17 cellular contexts compared by ENCODE assay signal in the genomic region with DNA sequence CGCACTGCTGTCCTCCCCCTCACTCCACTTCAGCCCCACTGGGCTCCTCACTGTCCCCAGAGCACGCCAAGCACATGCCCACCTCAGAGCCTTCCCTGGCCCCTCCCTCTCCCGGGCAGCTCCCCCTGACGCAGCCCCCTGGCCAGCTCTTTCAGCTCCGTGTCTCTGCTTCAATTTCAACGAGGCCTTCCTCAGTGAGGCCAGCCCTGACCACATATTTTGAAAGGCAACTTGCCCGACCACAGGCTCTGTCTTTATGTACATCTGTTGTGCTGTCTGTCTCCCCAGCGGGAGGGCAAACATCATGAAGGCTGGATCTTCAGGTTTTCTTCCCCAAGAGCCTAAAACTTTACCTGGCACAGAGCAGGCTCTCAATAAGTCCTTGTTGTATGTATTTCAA. TPM values are rescaled to one million over a fixed set of nuclear protein-coding genes. Genes with fewer than 3 reads are reported as not detected.
DNase-seq lines count a peak whose midpoint lies in the region; ATAC-seq and TF ChIP-seq lines count a peak whose summit lies in the region.
"Had no signal": no experiment of that assay in that cellular context is flagged by ENCODE, and none has a peak within 500 bp of the region (broad histone marks: within the 10 kb centered on the region; RNA-seq: fewer than 3 reads in every experiment).

No MANE protein-coding gene starts in this region.

- no peak overlapping the region for H3K23ac ChIP-seq in neuronal stem cell (ENCODE audit: low read depth, low read length, poor library complexity)

- H2AFZ ChIP-seq in neuronal stem cell (ENCODE audit: low read length), result peak overlapping the region; percentile 51
- no peak overlapping the region for H2AFZ ChIP-seq in PC-3 (ENCODE audit: low read length)

- H2BK5ac ChIP-seq in neuronal stem cell (ENCODE audit: low read length), result no peak overlapping the region

- H3K4me2 ChIP-seq in neuronal stem cell (ENCODE audit: insufficient read depth, low read length, poor library complexity, severe bottlenecking) (no peak overlapping the region), PC-3 (ENCODE audit: low read length) (no peak overlapping the region)

- peak overlapping the region; percentile 100 for H3K27ac ChIP-seq in cardiac muscle cell
- H3K27ac ChIP-seq in neuronal stem cell (replicated peaks; ENCODE audit: low read length), result no peak overlapping the region
- no peak overlapping the region for H3K27ac ChIP-seq in PC-3 (ENCODE audit: low read length)
- H3K27ac ChIP-seq: 22Rv1 had no signal

- no peak overlapping the region for H2BK12ac ChIP-seq in neuronal stem cell (ENCODE audit: low read length)

- H2BK15ac ChIP-seq in neuronal stem cell (ENCODE audit: low read length), result no peak overlapping the region

- no CpG with 5 or more reads among the region's 8 CpGs for WGBS in neuronal stem cell (ENCODE audit: extremely low coverage in 2 of 2, insufficient read length in 2 of 2, insufficient replicate concordance in 1 of 2), 2 donors

- POLR2A ChIA-PET in PC-3 (lab: Charles Lee; ENCODE audit: unreplicated experiment), result no interaction called here

- H2AK5ac ChIP-seq in neuronal stem cell (ENCODE audit: low read depth, low read length), result no peak overlapping the region

- H4K8ac ChIP-seq in neuronal stem cell (ENCODE audit: low read depth, low read length), result peak overlapping the region; percentile 58

- H3K4ac ChIP-seq in neuronal stem cell (ENCODE audit: low read length), result no peak overlapping the region

- H3K4me1 ChIP-seq in cardiac muscle cell (ENCODE audit: low read depth) (peaks cover 78% of the 10 kb centered on the region), neuronal stem cell (ENCODE audit: control insufficient read depth in 2 of 2, insufficient read depth in 1 of 2, low read depth in 1 of 2, low read length in 2 of 2) (peaks cover 0 to 14% of the 10 kb centered on the region in 2 donors), PC-3 (ENCODE audit: insufficient read depth, low read length) (no peaks in the 10 kb centered on the region)

- no peaks in the 10 kb centered on the region for H3K9me2 ChIP-seq in PC-3 (replicated peaks; ENCODE audit: low read length)

- no peak overlapping the region for H3K14ac ChIP-seq in neuronal stem cell (ENCODE audit: low read length)

- no peak for ATAC-seq in Right ventricle myocardium superior (ENCODE audit: poor library complexity)
- no peak for ATAC-seq in PC-3
- ATAC-seq: mucosa of descending colon; stimulated activated naive B cell treated with anti-CD40 and anti-IgM and Interleukin-4, amounts not matched to agents 10 μg/mL and 1 μg/mL and 100 μg/mL, for 72 hours had no signal

- TF ChIP-seq CTCF in cardiac muscle cell (IDR thresholded peaks at IDR 0.05; ENCODE audit: low read depth, low read length), result no peak
- TF ChIP-seq CTCF in fibroblast of villous mesenchyme (IDR thresholded peaks at IDR 0.05; ENCODE audit: insufficient read depth, low read depth, low read length), result no peak
- TF ChIP-seq CTCF in PC-3 (conservative IDR thresholded peaks at IDR 0.05; ENCODE audit: low read depth, low read length), result no peak

- DNase-seq in cardiac muscle cell (ENCODE audit: low read depth in 1 of 2, low spot score in 1 of 2), result peak in 1 of 2 donors; percentile 55
- DNase-seq in Right ventricle myocardium superior, result no peak
- DNase-seq in fibroblast of villous mesenchyme (ENCODE audit: low read depth), result peak; percentile 10
- DNase-seq in neuronal stem cell (ENCODE audit: low spot score), result no peak
- DNase-seq in CD1c-positive myeloid dendritic cell (ENCODE audit: extremely low spot score), result no peak
- DNase-seq in posterior cingulate gyrus, result no peak
- DNase-seq in PC-3, result no peak
- DNase-seq in head of caudate nucleus, result no peak
- DNase-seq: activated B cell treated with CpG ODN at 0.5 μM for 24 hours; cortex of kidney; GF-D8; mucosa of descending colon; NCI-H1092 treated with DMSO at 0.1 percent for 48 hours; NCI-H345; OCI-M1; stimulated activated naive B cell treated with anti-CD40 and anti-IgM and Interleukin-4, amounts not matched to agents 10 μg/mL and 1 μg/mL and 100 μg/mL, for 72 hours had no signal

- H3K9me3 ChIP-seq in cardiac muscle cell (ENCODE audit: low read depth) (no peaks in the 10 kb centered on the region), neuronal stem cell (replicated peaks in 1 of 2; ENCODE audit: control insufficient read depth in 2 of 2, insufficient read depth in 1 of 2, low read depth in 1 of 2, low read length in 2 of 2) (no peaks in the 10 kb centered on the region), PC-3 (ENCODE audit: low read length) (no peaks in the 10 kb centered on the region)
- H3K9me3 ChIP-seq: mucosa of descending colon had no signal

- intact Hi-C loops in Right ventricle myocardium superior (cut with DNase I), result no loop called here
- intact Hi-C loops in posterior cingulate gyrus (cut with DNase I), result no loop called here
- intact Hi-C loops in PC-3 (cut with micrococcal nuclease), result no loop called here
- intact Hi-C loops in head of caudate nucleus (cut with DNase I), result no loop called here

- H3K36me3 ChIP-seq in cardiac muscle cell (peaks cover 8% of the 10 kb centered on the region), neuronal stem cell (replicated peaks in 1 of 2; ENCODE audit: control insufficient read depth in 2 of 2, insufficient read depth in 2 of 2, low read length in 2 of 2) (no peaks in the 10 kb centered on the region), PC-3 (ENCODE audit: low read depth, low read length) (no peaks in the 10 kb centered on the region)

- H2BK120ac ChIP-seq in neuronal stem cell (ENCODE audit: low read depth, low read length), result no peak overlapping the region

- H3K4me3 ChIP-seq in cardiac muscle cell (no peak overlapping the region), fibroblast of villous mesenchyme (ENCODE audit: low read depth, low read length) (no peak overlapping the region), neuronal stem cell (ENCODE audit: low read length in 2 of 2) (no peak overlapping the region), PC-3 (ENCODE audit: low read length) (no peak overlapping the region)
- H3K4me3 ChIP-seq: mucosa of descending colon had no signal

- no peaks in the 10 kb centered on the region for H3K79me1 ChIP-seq in neuronal stem cell (ENCODE audit: low read depth, low read length)

- CTCF ChIA-PET in PC-3 (lab: Charles Lee), result no interaction called here

- no peak overlapping the region for H3K9ac ChIP-seq in neuronal stem cell (ENCODE audit: low read depth, low read length, poor library complexity)
- no peak overlapping the region for H3K9ac ChIP-seq in PC-3 (ENCODE audit: low read length)

- H3K27me3 ChIP-seq in cardiac muscle cell (no peaks in the 10 kb centered on the region), neuronal stem cell (ENCODE audit: control insufficient read depth in 3 of 3, insufficient read depth in 3 of 3, low read depth in 1 of 3, low read length in 3 of 3) (peaks cover 0 to 11% (median 0%) of the 10 kb centered on the region in 3 experiments), PC-3 (ENCODE audit: low read length) (no peaks in the 10 kb centered on the region)

- H3K79me2 ChIP-seq in PC-3 (ENCODE audit: low read length), result no peaks in the 10 kb centered on the region

- peak overlapping the region; percentile 81 for H3K18ac ChIP-seq in neuronal stem cell (ENCODE audit: low read length)

- no peak overlapping the region for H4K91ac ChIP-seq in neuronal stem cell (ENCODE audit: low read depth, low read length, poor library complexity)

- H3F3A ChIP-seq in PC-3 (ENCODE audit: low read length, unreplicated experiment), result no peaks in the 10 kb centered on the region

- BruUV-seq in PC-3 (replicated peaks; lab: Mats Ljungman, UMichigan), result no TSS peak

- no peaks in the 10 kb centered on the region for H4K20me1 ChIP-seq in PC-3 (ENCODE audit: low read length)

RNA-seq across cellular contexts. Expression of gene JPH2, which starts 44.6 kb away (rescaled TPM):
- total RNA-seq in cardiac muscle cell (154 and 205 TPM in 2 replicates), Right ventricle myocardium superior (181 TPM), fibroblast of villous mesenchyme (37.4 and 50.5 TPM in 2 replicates), PC-3 (2014; rRNA removed) (15.5 and 15.8 TPM in 2 replicates)
- 97.2 and 142 TPM in 2 replicates for polyA plus RNA-seq in cardiac muscle cell
- polyA plus RNA-seq in neuronal stem cell (2013, experiment 1 of 2), result 0.28 TPM
- 0.21 TPM for polyA plus RNA-seq in neuronal stem cell (2013, experiment 2 of 2)
- total RNA-seq: activated B cell treated with CpG ODN at 0.5 μM for 24 hours had no signal
